Comparison of ENCODE assay signal across 23 cellular contexts in the genomic region with DNA sequence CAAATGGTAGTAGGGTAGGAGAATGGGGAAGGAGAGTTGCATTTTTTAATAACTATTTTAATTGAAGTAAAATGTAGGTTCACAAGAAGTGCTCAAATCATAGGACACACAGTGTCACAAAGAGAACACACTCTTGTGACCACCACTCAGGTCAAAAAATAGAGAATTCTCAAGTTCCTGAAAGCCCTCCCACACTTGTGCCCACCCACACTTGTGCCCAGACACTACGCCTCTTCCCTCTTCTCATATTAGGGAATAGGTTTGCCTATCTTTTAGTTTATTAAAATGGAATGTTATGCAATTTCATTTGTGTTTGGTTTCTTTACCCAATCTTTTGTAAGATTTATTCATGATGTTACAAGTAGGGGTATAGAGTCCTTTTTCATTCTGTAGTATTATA.
DNase-seq lines count a peak whose midpoint lies in the region; ATAC-seq, FAIRE-seq and TF ChIP-seq lines count a peak whose summit lies in the region.
"Had no signal": no experiment of that assay in that cellular context is flagged by ENCODE, and none has a peak within 500 bp of the region (broad histone marks: within the 10 kb centered on the region; RNA-seq: fewer than 3 reads in every experiment).

No MANE protein-coding gene starts in this region.

- ATAC-seq in lower lobe of right lung = peak; percentile 37 to 38

- H3K27me3 ChIP-seq in SU-DHL-6 (ENCODE audit: low read length) (no peaks in the 10 kb centered on the region), lower lobe of right lung (ENCODE audit: low read depth) (no peaks in the 10 kb centered on the region), skeletal muscle tissue (ENCODE audit: control insufficient read depth in 3 of 3, insufficient read depth in 3 of 3, low read length in 3 of 3) (no peaks in the 10 kb centered on the region), right atrium auricular region (no peaks in the 10 kb centered on the region)
- H3K27me3 ChIP-seq: BLaER1 had no signal

- peaks cover 48% of the 10 kb centered on the region for H3F3A ChIP-seq in SU-DHL-6 (ENCODE audit: insufficient read depth)

- H3K9me3 Mint-ChIP-seq in activated CD4-positive, alpha-beta T cell treated with anti-CD3 and anti-CD28 coated beads, Interleukin-2, amount 10 ng/mL, durations not matched to agents 24 days and 14 days = no peaks in the 10 kb centered on the region
- H3K9me3 Mint-ChIP-seq: CD4-positive, alpha-beta T cell; CD8-positive, alpha-beta memory T cell had no signal

- TF ChIP-seq CTCF in SU-DHL-6 (IDR thresholded peaks at IDR 0.05; ENCODE audit: insufficient read depth, low read length, poor library complexity, severe bottlenecking) (no peak), lower lobe of right lung (IDR thresholded peaks at IDR 0.05) (no peak), right atrium auricular region (IDR thresholded peaks at IDR 0.05) (no peak)

- H4K20me1 ChIP-seq in SU-DHL-6 (ENCODE audit: low read depth, low read length) = no peaks in the 10 kb centered on the region
- H4K20me1 ChIP-seq: BLaER1 had no signal

- H3K9me2 ChIP-seq in SU-DHL-6 (replicated peaks; ENCODE audit: insufficient read depth, low read length) = no peaks in the 10 kb centered on the region

- H3K79me2 ChIP-seq in SU-DHL-6 (ENCODE audit: insufficient read depth, low read length) = peaks cover 18% of the 10 kb centered on the region

- intact Hi-C loops in lower lobe of right lung (cut with DNase I) = no loop called here
- intact Hi-C loops in activated CD4-positive, alpha-beta T cell treated with anti-CD3 and anti-CD28 coated beads, Interleukin-2, amount 10 ng/mL, durations not matched to agents 24 days and 14 days (cut with micrococcal nuclease) = no loop called here

- FAIRE-seq in GM19239 (lab: Jason Lieb, UNC) = no peak
- FAIRE-seq: A204.1, D721Med, GM18507, H54 had no signal

- H3K9me3 ChIP-seq in SU-DHL-6 (ENCODE audit: insufficient read depth, low read length) (no peaks in the 10 kb centered on the region), lower lobe of right lung (no peaks in the 10 kb centered on the region), skeletal muscle tissue (ENCODE audit: control insufficient read depth in 3 of 3, low read length in 3 of 3) (no peaks in the 10 kb centered on the region), right atrium auricular region (no peaks in the 10 kb centered on the region)
- H3K9me3 ChIP-seq: BLaER1, HAP-1 had no signal

- H3K36me3 Mint-ChIP-seq in activated CD4-positive, alpha-beta T cell treated with anti-CD3 and anti-CD28 coated beads, Interleukin-2, amount 10 ng/mL, durations not matched to agents 24 days and 14 days (ENCODE audit: low read depth) = peaks cover 55% of the 10 kb centered on the region

- H3K4me2 ChIP-seq in SU-DHL-6 (ENCODE audit: low read depth, low read length, poor library complexity, severe bottlenecking) = peak overlapping the region; percentile 30
- H3K4me2 ChIP-seq: BLaER1 had no signal

- H3K4me3 Mint-ChIP-seq in activated CD4-positive, alpha-beta T cell treated with anti-CD3 and anti-CD28 coated beads, Interleukin-2, amount 10 ng/mL, durations not matched to agents 24 days and 14 days = no peak overlapping the region
- H3K4me3 Mint-ChIP-seq: B cell; CD4-positive, alpha-beta T cell; CD8-positive, alpha-beta memory T cell had no signal

- peaks cover 65% of the 10 kb centered on the region for H3K36me3 ChIP-seq in SU-DHL-6 (ENCODE audit: low read length)
- peaks cover 92% of the 10 kb centered on the region for H3K36me3 ChIP-seq in lower lobe of right lung
- peaks cover 6 to 53% (median 36%) of the 10 kb centered on the region in 3 donors for H3K36me3 ChIP-seq in skeletal muscle tissue (ENCODE audit: control insufficient read depth in 3 of 3, insufficient read depth in 3 of 3, low read length in 3 of 3)
- H3K36me3 ChIP-seq in right atrium auricular region = peaks cover 33% of the 10 kb centered on the region

- H3K27ac ChIP-seq in SU-DHL-6 (ENCODE audit: low read depth, low read length) (peak overlapping the region; percentile 90), lower lobe of right lung (no peak overlapping the region), skeletal muscle tissue (ENCODE audit: low read depth, low read length) (peak overlapping the region; percentile 29), right atrium auricular region (no peak overlapping the region)
- H3K27ac ChIP-seq: 22Rv1, BLaER1, C4-2B had no signal

- H3K4me1 Mint-ChIP-seq in activated CD4-positive, alpha-beta T cell treated with anti-CD3 and anti-CD28 coated beads, Interleukin-2, amount 10 ng/mL, durations not matched to agents 24 days and 14 days = peaks cover 2% of the 10 kb centered on the region

- no peak overlapping the region for H2AFZ ChIP-seq in SU-DHL-6 (ENCODE audit: low read depth, low read length, severe bottlenecking)

- DNase-seq in CD1c-positive myeloid dendritic cell (ENCODE audit: extremely low spot score) (peak; percentile 74), lower lobe of right lung (peak; percentile 56), GM19239 (ENCODE audit: insufficient read length, low spot score) (no peak), right atrium auricular region (ENCODE audit: low spot score) (no peak), putamen (ENCODE audit: low spot score) (no peak)
- DNase-seq in activated CD4-positive, alpha-beta T cell treated with anti-CD3 and anti-CD28 coated beads, Interleukin-2, amount 10 ng/mL, durations not matched to agents 24 days and 14 days = no peak
- DNase-seq: CD4-positive, alpha-beta T cell; CD8-positive, alpha-beta memory T cell; DMS53; DMS79 treated with DMSO at 0.1 percent for 48 hours; GF-D8; GOT3 had no signal

- peaks cover 7% of the 10 kb centered on the region for H3K4me1 ChIP-seq in lower lobe of right lung
- peaks cover 0 to 4% (median 2%) of the 10 kb centered on the region in 3 donors for H3K4me1 ChIP-seq in skeletal muscle tissue (ENCODE audit: control insufficient read depth in 3 of 3, insufficient read depth in 3 of 3, low read length in 3 of 3)
- H3K4me1 ChIP-seq in right atrium auricular region = peaks cover 0 to 7% of the 10 kb centered on the region in 2 donors
- H3K4me1 ChIP-seq: HAP-1 had no signal

- H3K9ac ChIP-seq in SU-DHL-6 (ENCODE audit: low read length) = 0 out of 2 replicates have a peak overlapping the region, but pooled peaks have one; percentile 18
- no peak overlapping the region for H3K9ac ChIP-seq in skeletal muscle tissue (ENCODE audit: low read depth in 1 of 3, low read length in 3 of 3)
- H3K9ac ChIP-seq: BLaER1 had no signal

- no peak overlapping the region for H3K4me3 ChIP-seq in SU-DHL-6 (ENCODE audit: insufficient read depth, low read length, poor library complexity, severe bottlenecking)
- H3K4me3 ChIP-seq in lower lobe of right lung = no peak overlapping the region
- H3K4me3 ChIP-seq in skeletal muscle tissue (ENCODE audit: low read length in 3 of 3) = no peak overlapping the region
- no peak overlapping the region for H3K4me3 ChIP-seq in right atrium auricular region
- H3K4me3 ChIP-seq: BLaER1, HAP-1 had no signal

- no peak overlapping the region for H3K27ac Mint-ChIP-seq in activated CD4-positive, alpha-beta T cell treated with anti-CD3 and anti-CD28 coated beads, Interleukin-2, amount 10 ng/mL, durations not matched to agents 24 days and 14 days
- H3K27ac Mint-ChIP-seq: B cell; CD4-positive, alpha-beta T cell had no signal

- H3K27me3 Mint-ChIP-seq in activated CD4-positive, alpha-beta T cell treated with anti-CD3 and anti-CD28 coated beads, Interleukin-2, amount 10 ng/mL, durations not matched to agents 24 days and 14 days = no peaks in the 10 kb centered on the region
- H3K27me3 Mint-ChIP-seq: B cell; CD4-positive, alpha-beta T cell; CD8-positive, alpha-beta memory T cell had no signal

Comparison
In these comparisons a context has a peak if more than half of its experiments do, and no peak if none do; other contexts are left out.
1. DNase-seq: peak in CD1c-positive myeloid dendritic cell (single experiment) and lower lobe of right lung (single experiment); none in activated CD4-positive, alpha-beta T cell treated with anti-CD3 and anti-CD28 coated beads, Interleukin-2, amount 10 ng/mL, durations not matched to agents 24 days and 14 days (single experiment), GM19239 (single experiment), right atrium auricular region (single experiment) and putamen (single experiment).
2. H3K27ac ChIP-seq: peak in SU-DHL-6 (single experiment) and skeletal muscle tissue (single experiment); none in lower lobe of right lung (single experiment) and right atrium auricular region (0 of 2).